10 cellular contexts compared by ENCODE assay signal in genomic region chr1:247576514-247576913, GRCh38. TPM values are rescaled to one million over a fixed set of nuclear protein-coding genes. Genes with fewer than 3 reads are reported as not detected.
A peak's percentile ranks its signal among the peaks of the same experiment; 100 is the strongest.
DNase-seq lines count a peak whose midpoint lies in the region; ATAC-seq and TF ChIP-seq lines count a peak whose summit lies in the region.
"Had no signal": no experiment of that assay in that cellular context is flagged by ENCODE, and none has a peak within 500 bp of the region (broad histone marks: within the 10 kb centered on the region; RNA-seq: fewer than 3 reads in every experiment).

No MANE protein-coding gene starts in this region.

- H3K4me3 ChIP-seq in NB4 (ENCODE audit: low read depth, low read length) (no peak overlapping the region), body of pancreas (no peak overlapping the region), ovary (no peak overlapping the region)

- no peak for ATAC-seq in body of pancreas

- no peaks in the 10 kb centered on the region for H3K36me3 ChIP-seq in body of pancreas (replicated peaks in 1 of 2; ENCODE audit: insufficient read depth in 1 of 2, low read depth in 2 of 2)
- no peaks in the 10 kb centered on the region for H3K36me3 ChIP-seq in ovary

- H3K4me1 ChIP-seq in body of pancreas (no peaks in the 10 kb centered on the region), ovary (ENCODE audit: insufficient read depth) (no peaks in the 10 kb centered on the region)

- no peaks in the 10 kb centered on the region for H3K27me3 ChIP-seq in body of pancreas
- H3K27me3 ChIP-seq in ovary: no peaks in the 10 kb centered on the region

- H3K27ac ChIP-seq in body of pancreas (no peak overlapping the region), ovary (no peak overlapping the region)

- TF ChIP-seq EP300 in ovary (IDR thresholded peaks at IDR 0.05): no peak

- intact Hi-C loops in body of pancreas (cut with DNase I) (no loop called here), ovary (cut with DNase I) (no loop called here)

- peak; percentile 39 for TF ChIP-seq CTCF in NB4 (IDR thresholded peaks at IDR 0.05; ENCODE audit: low read depth, low read length)
- peak in 4 of 7 experiments; percentile 12 to 37 (median 28) for TF ChIP-seq CTCF in body of pancreas (IDR thresholded peaks at IDR 0.05)
- no peak for TF ChIP-seq CTCF in ovary (IDR thresholded peaks at IDR 0.05)

- no peaks in the 10 kb centered on the region for H3K9me3 ChIP-seq in body of pancreas
- H3K9me3 ChIP-seq in ovary: no peaks in the 10 kb centered on the region

- TF ChIP-seq POLR2A in NB4 (IDR thresholded peaks at IDR 0.05; ENCODE audit: extremely low read depth, insufficient read length): no peak
- TF ChIP-seq POLR2A in body of pancreas (IDR thresholded peaks at IDR 0.05): no peak
- TF ChIP-seq POLR2A in ovary (IDR thresholded peaks at IDR 0.05): no peak

- peak; percentile 3 to 36 for DNase-seq in SHP77 (lab: John Stamatoyannopoulos, UW)
- DNase-seq in SHP77 treated with DMSO at 0.1 percent for 48 hours (lab: John Stamatoyannopoulos, UW): no peak
- peak; percentile 56 for DNase-seq in NB4 (ENCODE audit: low read depth)
- DNase-seq in body of pancreas: no peak
- peak; percentile 38 for DNase-seq in superior temporal gyrus (ENCODE audit: extremely low spot score)
- no peak for DNase-seq in activated naive CD4-positive, alpha-beta T cell (lab: John Stamatoyannopoulos, UW)
- no peak for DNase-seq in ovary
- no peak for DNase-seq in NCI-H1417 treated with DMSO at 0.1 percent for 48 hours (lab: John Stamatoyannopoulos, UW)
- DNase-seq: COR-L47; stimulated activated CD4-positive, alpha-beta T cell treated with anti-CD3 and anti-CD28 coated beads, Interleukin-4, amount 100 ng/mL, for 4 hours had no signal

- 18 to 23% methylated on average over 3 of the region's 3 CpGs for WGBS in body of pancreas, 2 donors
- WGBS in ovary, 3 donors: 57 to 61% (median 59%) methylated on average over 3 of the region's 3 CpGs

RNA-seq across cellular contexts. Expression of gene OR2G2, which starts 11.6 kb away (rescaled TPM):
- not detected for total RNA-seq in body of pancreas
- not detected for total RNA-seq in ovary
- not detected for polyA plus RNA-seq in ovary

RNA-seq across cellular contexts. Expression of gene GCSAML, which starts 27.6 kb away (rescaled TPM):
- total RNA-seq in body of pancreas (under 1 TPM in 1 of 2 donors, not detected in 1; 0.66 TPM), ovary (under 1 TPM in 3 of 7 donors, not detected in 4; 0.13 to 0.42 (median 0.35) TPM)
- under 1 TPM; 0.05 to 0.52 TPM for polyA plus RNA-seq in ovary

RNA-seq across cellular contexts. Expression of gene OR2G3, which starts 28.9 kb away (rescaled TPM):
- not detected for total RNA-seq in body of pancreas
- total RNA-seq in ovary: not detected
- not detected for polyA plus RNA-seq in ovary

RNA-seq across cellular contexts. Expression of gene OR2C3, which starts 40.3 kb away (rescaled TPM):
- total RNA-seq in body of pancreas (not detected), ovary (under 1 TPM in 1 of 7 donors, not detected in 6; 0.15 TPM)
- under 1 TPM in 1 of 2 donors, not detected in 1; 0.04 TPM for polyA plus RNA-seq in ovary

Comparison
In these comparisons a context has a peak if more than half of its experiments do, and no peak if none do; other contexts are left out.
1. DNase-seq: peak in SHP77 (2 of 2), NB4 (single experiment) and superior temporal gyrus (single experiment); none in SHP77 treated with DMSO at 0.1 percent for 48 hours (single experiment), body of pancreas (0 of 4), activated naive CD4-positive, alpha-beta T cell (0 of 4), ovary (0 of 5) and NCI-H1417 treated with DMSO at 0.1 percent for 48 hours (single experiment).
2. CTCF ChIP-seq: peak in NB4 (single experiment) and body of pancreas (4 of 7); none in ovary (0 of 3).